Comparison of ENCODE assay signal across 1 cellular context in genomic region chr17:9465216-9465921, GRCh38.
TF ChIP-seq lines count a peak whose summit lies in the region.

No MANE protein-coding gene starts in this region.

TF ChIP-seq in endothelial cell of umbilical vein, 7 proteins besides CTCF, POLR2A, EP300 and RAD21:
- TF ChIP-seq GATA2 (IDR thresholded peaks at IDR 0.05; ENCODE audit: insufficient read depth, insufficient read length, low read depth, low read length) (no peak), MYC (IDR thresholded peaks at IDR 0.05; ENCODE audit: low read depth, low read length) (no peak), MAX (IDR thresholded peaks at IDR 0.05; ENCODE audit: insufficient read depth, insufficient read length) (no peak), POLR2AphosphoS5 (IDR thresholded peaks at IDR 0.05; ENCODE audit: insufficient read depth, low read depth, low read length) (no peak), FOS (IDR thresholded peaks at IDR 0.05; ENCODE audit: borderline replicate concordance, insufficient read depth, low read length) (no peak), JUN (IDR thresholded peaks at IDR 0.05; ENCODE audit: borderline replicate concordance, insufficient read depth, insufficient read length, low read depth) (no peak), EZH2 (IDR thresholded peaks at IDR 0.05; ENCODE audit: borderline replicate concordance, low read depth, low read length, severe bottlenecking) (no peak)
